Comparison of ENCODE assay signal across 18 cellular contexts in the genomic region with DNA sequence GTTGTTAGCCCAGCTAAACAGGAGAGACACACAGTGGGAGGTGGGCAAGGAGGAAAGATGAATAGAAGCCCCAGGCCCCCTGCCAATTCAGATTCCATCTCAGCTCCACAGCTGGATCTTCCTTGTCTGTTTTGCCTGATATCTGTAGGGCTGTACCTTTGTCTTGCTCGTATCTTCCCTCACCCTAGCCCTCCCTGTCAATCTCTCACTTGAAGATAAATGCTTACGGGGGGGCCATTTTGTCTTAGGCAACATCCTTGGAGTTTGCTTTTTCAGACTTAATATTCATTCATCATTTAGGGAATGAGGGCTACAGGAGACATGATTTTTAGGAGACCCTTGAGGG.
"Had no signal": no experiment of that assay in that cellular context is flagged by ENCODE, and none has a peak within 500 bp of the region (broad histone marks: within the 10 kb centered on the region; RNA-seq: fewer than 3 reads in every experiment).

No MANE protein-coding gene starts in this region.

- H3K27me3 ChIP-seq: vagina had no signal

- H3K27ac ChIP-seq: esophagus squamous epithelium, heart left ventricle, right atrium auricular region, tibial artery, vagina had no signal

- FAIRE-seq: endometrium, small intestine, TTC549 had no signal

- H3K4me3 Mint-ChIP-seq: activated CD8-positive, alpha-beta memory T cell treated with anti-CD3 and anti-CD28 coated beads, Interleukin-2, amount 10 ng/mL, durations not matched to agents 7 days and 5 days; activated T-cell treated with anti-CD3 and anti-CD28 coated beads, Interleukin-2, amount 50 U/mL, for 24 hours; stimulated activated effector memory CD8-positive, alpha-beta T cell treated with anti-CD3 and anti-CD28 coated beads, Interleukin-12 subunit alpha, Interleukin-12 subunit beta, amount 100 ng/mL, for 72 hours; T-helper 17 cell had no signal

- DNase-seq: activated CD8-positive, alpha-beta memory T cell treated with anti-CD3 and anti-CD28 coated beads, Interleukin-2, amount 10 ng/mL, durations not matched to agents 7 days and 5 days; activated effector memory CD4-positive, alpha-beta T cell treated with Interleukin-2 at 50 U/mL for 16 hours; activated T-cell treated with anti-CD3 and anti-CD28 coated beads, Interleukin-2, amount 50 U/mL, for 24 hours; amniotic stem cell; esophagus squamous epithelium; heart left ventricle; left ventricle myocardium superior; mesendoderm; small intestine; T-helper 17 cell had no signal

- H3K4me3 ChIP-seq: esophagus squamous epithelium, heart left ventricle, right atrium auricular region, tibial artery, vagina had no signal

- H3K9me3 ChIP-seq: esophagus squamous epithelium, heart left ventricle, right atrium auricular region, tibial artery, vagina had no signal

- H3K36me3 Mint-ChIP-seq: activated CD8-positive, alpha-beta memory T cell treated with anti-CD3 and anti-CD28 coated beads, Interleukin-2, amount 10 ng/mL, durations not matched to agents 7 days and 5 days had no signal

- H3K9me3 Mint-ChIP-seq: activated naive CD4-positive, alpha-beta T cell treated with anti-CD3 and anti-CD28 coated beads, Interleukin-2, amount 50 U/mL, for 72 hours; activated T-cell treated with anti-CD3 and anti-CD28 coated beads, Interleukin-2, amount 50 U/mL, for 24 hours; stimulated activated effector memory CD8-positive, alpha-beta T cell treated with anti-CD3 and anti-CD28 coated beads, Interleukin-12 subunit alpha, Interleukin-12 subunit beta, amount 100 ng/mL, for 72 hours had no signal

- H3K27ac Mint-ChIP-seq: activated CD8-positive, alpha-beta memory T cell treated with anti-CD3 and anti-CD28 coated beads, Interleukin-2, amount 10 ng/mL, durations not matched to agents 7 days and 5 days; activated naive CD4-positive, alpha-beta T cell treated with anti-CD3 and anti-CD28 coated beads, Interleukin-2, amount 50 U/mL, for 72 hours; activated T-cell treated with anti-CD3 and anti-CD28 coated beads, Interleukin-2, amount 50 U/mL, for 24 hours; stimulated activated effector memory CD8-positive, alpha-beta T cell treated with anti-CD3 and anti-CD28 coated beads, Interleukin-12 subunit alpha, Interleukin-12 subunit beta, amount 100 ng/mL, for 72 hours; T-helper 17 cell had no signal

- H3K36me3 ChIP-seq: esophagus squamous epithelium, heart left ventricle, right atrium auricular region, tibial artery, vagina had no signal

- ATAC-seq: activated CD4-positive, CD25-positive, alpha-beta regulatory T cell treated with anti-CD3 and anti-CD28 coated beads, Interleukin-2, amount 50 U/mL, for 24 hours; activated CD8-positive, alpha-beta memory T cell treated with anti-CD3 and anti-CD28 coated beads, Interleukin-2, amount 10 ng/mL, durations not matched to agents 7 days and 5 days; activated naive CD4-positive, alpha-beta T cell treated with anti-CD3 and anti-CD28 coated beads, Interleukin-2, amount 50 U/mL, for 72 hours; heart left ventricle; left ventricle myocardium superior; stimulated activated effector memory CD8-positive, alpha-beta T cell treated with anti-CD3 and anti-CD28 coated beads, Interleukin-12 subunit alpha, Interleukin-12 subunit beta, amount 100 ng/mL, for 72 hours; T-helper 17 cell had no signal
